Comparison of ENCODE assay signal across 9 cellular contexts in genomic region chr18:45920367-45920766, GRCh38. TPM values are rescaled to one million over a fixed set of nuclear protein-coding genes. Genes with fewer than 3 reads are reported as not detected.
A peak's percentile ranks its signal among the peaks of the same experiment; 100 is the strongest.
DNase-seq lines count a peak whose midpoint lies in the region; ATAC-seq and TF ChIP-seq lines count a peak whose summit lies in the region.
"Had no signal": no experiment of that assay in that cellular context is flagged by ENCODE, and none has a peak within 500 bp of the region (broad histone marks: within the 10 kb centered on the region; RNA-seq: fewer than 3 reads in every experiment).

No MANE protein-coding gene starts in this region.

- no peak for ATAC-seq in GM19452 (IDR thresholded peaks at IDR 0.05; ENCODE audit: unreplicated experiment)
- ATAC-seq in activated CD4-positive, CD25-positive, alpha-beta regulatory T cell treated with anti-CD3 and anti-CD28 coated beads, Interleukin-2, amount 50 U/mL, for 24 hours, result no peak
- no peak for ATAC-seq in activated CD8-positive, alpha-beta T cell treated with anti-CD3 and anti-CD28 coated beads, Interleukin-2, amount 10 ng/mL, durations not matched to agents 7 days and 5 days
- ATAC-seq: HCT116 had no signal

- intact Hi-C loops in ovary (cut with DNase I), result no loop called here

- no peak for TF ChIP-seq CTCF in ovary (IDR thresholded peaks at IDR 0.05)

- peaks cover 53% of the 10 kb centered on the region for H3K36me3 Mint-ChIP-seq in activated CD8-positive, alpha-beta T cell treated with anti-CD3 and anti-CD28 coated beads, Interleukin-2, amount 10 ng/mL, durations not matched to agents 7 days and 5 days (ENCODE audit: low read depth)

- no peaks in the 10 kb centered on the region for H3K36me3 ChIP-seq in ovary

- CTCF ChIA-PET in activated CD8-positive, alpha-beta T cell treated with anti-CD3 and anti-CD28 coated beads, Interleukin-2, amount 10 ng/mL, durations not matched to agents 7 days and 5 days (lab: Charles Lee), result interaction anchor here (1.3 kb wide), 1 partner anchor 10 kb away, joined by 3 read pairs; no protein-coding TSS in a partner anchor

- H3K4me1 ChIP-seq in ovary (ENCODE audit: insufficient read depth), result no peaks in the 10 kb centered on the region

- H3K9me3 ChIP-seq in ovary, result no peaks in the 10 kb centered on the region

- 39 to 43% (median 43%) methylated on average over 4 of the region's 4 CpGs for WGBS in ovary, 3 donors

- no peak for TF ChIP-seq EP300 in ovary (IDR thresholded peaks at IDR 0.05)

- DNase-seq in DMS53 treated with DMSO at 0.1 percent for 48 hours (lab: John Stamatoyannopoulos, UW; ENCODE audit: unreplicated experiment), result peak; percentile 83
- DNase-seq in NCI-H345 treated with DMSO at 0.1 percent for 48 hours (lab: John Stamatoyannopoulos, UW; ENCODE audit: unreplicated experiment), result peak; percentile 86
- DNase-seq in epidermal melanocyte (ENCODE audit: insufficient read length, low spot score), result peak; percentile 38
- peak; percentile 49 to 70 (median 52) for DNase-seq in ovary
- DNase-seq in SIG-M5 (lab: John Stamatoyannopoulos, UW), result no peak
- DNase-seq in activated CD8-positive, alpha-beta T cell treated with anti-CD3 and anti-CD28 coated beads, Interleukin-2, amount 10 ng/mL, durations not matched to agents 7 days and 5 days, result no peak

- no peak overlapping the region for H3K27ac ChIP-seq in ovary

- H3K4me1 Mint-ChIP-seq in activated CD8-positive, alpha-beta T cell treated with anti-CD3 and anti-CD28 coated beads, Interleukin-2, amount 10 ng/mL, durations not matched to agents 7 days and 5 days (ENCODE audit: low read depth), result no peaks in the 10 kb centered on the region

- no peak for TF ChIP-seq POLR2A in ovary (IDR thresholded peaks at IDR 0.05)

- no peak overlapping the region for H3K4me3 Mint-ChIP-seq in activated CD8-positive, alpha-beta T cell treated with anti-CD3 and anti-CD28 coated beads, Interleukin-2, amount 10 ng/mL, durations not matched to agents 7 days and 5 days

- no peak overlapping the region for H3K4me3 ChIP-seq in ovary

- no peaks in the 10 kb centered on the region for H3K27me3 ChIP-seq in ovary

- no peaks in the 10 kb centered on the region for H3K9me3 Mint-ChIP-seq in activated CD8-positive, alpha-beta T cell treated with anti-CD3 and anti-CD28 coated beads, Interleukin-2, amount 10 ng/mL, durations not matched to agents 7 days and 5 days (ENCODE audit: insufficient read depth)

- H3K27me3 Mint-ChIP-seq in activated CD8-positive, alpha-beta T cell treated with anti-CD3 and anti-CD28 coated beads, Interleukin-2, amount 10 ng/mL, durations not matched to agents 7 days and 5 days (ENCODE audit: low read depth), result no peaks in the 10 kb centered on the region

- no peak overlapping the region for H3K27ac Mint-ChIP-seq in activated CD8-positive, alpha-beta T cell treated with anti-CD3 and anti-CD28 coated beads, Interleukin-2, amount 10 ng/mL, durations not matched to agents 7 days and 5 days

- POLR2A ChIA-PET in activated CD8-positive, alpha-beta T cell treated with anti-CD3 and anti-CD28 coated beads, Interleukin-2, amount 10 ng/mL, durations not matched to agents 7 days and 5 days (lab: Charles Lee), result no interaction called here

RNA-seq across cellular contexts. Expression of gene EPG5, which starts 46.8 kb away (rescaled TPM):
- total RNA-seq in ovary, result 10 to 100 TPM; 16.4 to 28.4 (median 25.8) TPM
- 10 to 100 TPM in 1 of 2 donors, 1 to 10 TPM in 1; 8.9 to 13.6 TPM for polyA plus RNA-seq in ovary
- total RNA-seq in activated CD8-positive, alpha-beta T cell treated with anti-CD3 and anti-CD28 coated beads, Interleukin-2, amount 10 ng/mL, durations not matched to agents 7 days and 5 days, result 10 to 100 TPM; 23.1 to 23.9 TPM

Comparison
In these comparisons a context has a peak if more than half of its experiments do, and no peak if none do; other contexts are left out.
1. DNase-seq: peak in DMS53 treated with DMSO at 0.1 percent for 48 hours (single experiment), NCI-H345 treated with DMSO at 0.1 percent for 48 hours (single experiment), epidermal melanocyte (single experiment) and ovary (5 of 5); none in SIG-M5 (single experiment) and activated CD8-positive, alpha-beta T cell treated with anti-CD3 and anti-CD28 coated beads, Interleukin-2, amount 10 ng/mL, durations not matched to agents 7 days and 5 days (single experiment).